ENCODE assay signal across 9 cellular contexts in genomic region chr1:44783697-44784093, GRCh38. TPM values are rescaled to one million over a fixed set of nuclear protein-coding genes. Genes with fewer than 3 reads are reported as not detected.
DNase-seq lines count a peak whose midpoint lies in the region; ATAC-seq and TF ChIP-seq lines count a peak whose summit lies in the region.
"Had no signal": no experiment of that assay in that cellular context is flagged by ENCODE, and none has a peak within 500 bp of the region (broad histone marks: within the 10 kb centered on the region; RNA-seq: fewer than 3 reads in every experiment).

No MANE protein-coding gene starts in this region.

- H3K36me3 ChIP-seq in HUES48 (ENCODE audit: control insufficient read depth, insufficient read depth, low read length) (peaks cover 18% of the 10 kb centered on the region), mucosa of descending colon (ENCODE audit: low read depth) (no peaks in the 10 kb centered on the region)

- peaks cover 9% of the 10 kb centered on the region for H3K27me3 ChIP-seq in HUES48 (ENCODE audit: control insufficient read depth, insufficient read depth, low read length)

- intact Hi-C loops in mucosa of descending colon (cut with DNase I, micrococcal nuclease): loop anchor here in 1 of 2 donors (10.0 kb wide), 1 partner anchor 51 kb away; no protein-coding TSS in a partner anchor

- no peak overlapping the region for H3K9ac ChIP-seq in HUES48 (ENCODE audit: low read depth, low read length)

- no peaks in the 10 kb centered on the region for H3K27me3 Mint-ChIP-seq in naive thymus-derived CD8-positive, alpha-beta T cell

- peaks cover 0 to 32% (median 11%) of the 10 kb centered on the region in 3 donors for H3K36me3 Mint-ChIP-seq in naive thymus-derived CD8-positive, alpha-beta T cell

- no peak for DNase-seq in AG10803 (ENCODE audit: low read depth)
- no peak for DNase-seq in choroid plexus epithelial cell (ENCODE audit: low read depth)
- DNase-seq in naive thymus-derived CD8-positive, alpha-beta T cell: no peak
- DNase-seq in mucosa of descending colon: no peak
- no peak for DNase-seq in NCI-H1417 (lab: John Stamatoyannopoulos, UW)

- ATAC-seq in naive thymus-derived CD8-positive, alpha-beta T cell: no peak
- no peak for ATAC-seq in HG03025 (IDR thresholded peaks at IDR 0.05; ENCODE audit: low FRiP score, unreplicated experiment)
- ATAC-seq in mucosa of descending colon: no peak
- ATAC-seq in GM19467 (IDR thresholded peaks at IDR 0.05; ENCODE audit: unreplicated experiment): no peak

- peak overlapping the region; percentile 64 to 80 (median 74) for H3K4me3 Mint-ChIP-seq in naive thymus-derived CD8-positive, alpha-beta T cell

- H3K9me3 ChIP-seq in HUES48 (ENCODE audit: control insufficient read depth, insufficient read depth, low read length): no peaks in the 10 kb centered on the region
- H3K9me3 ChIP-seq in mucosa of descending colon: no peaks in the 10 kb centered on the region

- POLR2A ChIA-PET in naive thymus-derived CD8-positive, alpha-beta T cell (lab: Charles Lee): interaction anchor here (0.6 to 11.9 kb wide), 9 partner anchors 8 to 228 kb away, joined by 3 to 100 read pairs (median 35); partner anchors contain the start of genes BTBD19, DYNLT4, HECTD3 and PLK3

- no peak overlapping the region for H3K27ac ChIP-seq in HUES48 (ENCODE audit: low read depth, low read length)
- H3K27ac ChIP-seq: epithelial cell of prostate had no signal

- H3K4me1 ChIP-seq in HUES48 (ENCODE audit: control insufficient read depth, insufficient read depth, low read length) (peaks cover 22% of the 10 kb centered on the region), mucosa of descending colon (ENCODE audit: low read depth) (peaks cover 16% of the 10 kb centered on the region)

- H3K27ac Mint-ChIP-seq in naive thymus-derived CD8-positive, alpha-beta T cell: peak overlapping the region in 8 of 10 donors; percentile 28 to 87 (median 76)

- H3K4me3 ChIP-seq in AG10803 (ENCODE audit: low read length) (peak overlapping the region; percentile 46), HUES48 (ENCODE audit: low read depth, low read length) (peak overlapping the region; percentile 50), choroid plexus epithelial cell (ENCODE audit: low read depth, low read length) (peak overlapping the region; percentile 51), mucosa of descending colon (no peak overlapping the region)

- TF ChIP-seq CTCF in AG10803 (conservative IDR thresholded peaks at IDR 0.05; ENCODE audit: low read length): no peak
- no peak for TF ChIP-seq CTCF in choroid plexus epithelial cell (conservative IDR thresholded peaks at IDR 0.05; ENCODE audit: low read depth, low read length)
- TF ChIP-seq CTCF in mucosa of descending colon (IDR thresholded peaks at IDR 0.05): no peak

- no peaks in the 10 kb centered on the region for H3K9me3 Mint-ChIP-seq in naive thymus-derived CD8-positive, alpha-beta T cell

- H3K4me1 Mint-ChIP-seq in naive thymus-derived CD8-positive, alpha-beta T cell: peaks cover 17 to 39% (median 31%) of the 10 kb centered on the region in 4 donors

RNA-seq across cellular contexts. Expression of gene BEST4, which starts 4.3 kb away (rescaled TPM):
- 1 to 10 TPM; 1.6 to 2.2 TPM for total RNA-seq in naive thymus-derived CD8-positive, alpha-beta T cell
- polyA plus RNA-seq in naive thymus-derived CD8-positive, alpha-beta T cell: under 1 TPM in 2 of 3 donors, not detected in 1; 0.29 to 0.32 TPM
- 100 to 1,000 TPM in 1 of 3 donors, 10 to 100 TPM in 2; 35.1 to 179 (median 94.0) TPM for total RNA-seq in mucosa of descending colon

RNA-seq across cellular contexts. Expression of gene RPS8, which starts 8.4 kb away (rescaled TPM):
- 1,000 to 10,000 TPM; 2,208 to 2,330 TPM for total RNA-seq in naive thymus-derived CD8-positive, alpha-beta T cell
- 1,000 to 10,000 TPM; 1,336 to 1,571 (median 1,431) TPM for polyA plus RNA-seq in naive thymus-derived CD8-positive, alpha-beta T cell
- 1,000 to 10,000 TPM; 1,308 to 1,364 (median 1,337) TPM for total RNA-seq in mucosa of descending colon

RNA-seq across cellular contexts. Expression of gene PLK3, which starts 16.5 kb away (rescaled TPM):
- total RNA-seq in naive thymus-derived CD8-positive, alpha-beta T cell: 100 to 1,000 TPM; 139 to 140 TPM
- polyA plus RNA-seq in naive thymus-derived CD8-positive, alpha-beta T cell: 10 to 100 TPM; 14.3 to 36.0 (median 25.5) TPM
- 10 to 100 TPM in 2 of 3 donors, 1 to 10 TPM in 1; 6.4 to 14.5 (median 12.0) TPM for total RNA-seq in mucosa of descending colon

RNA-seq across cellular contexts. Expression of gene DYNLT4, which starts 23.5 kb away (rescaled TPM):
- 1 to 10 TPM; 1.2 to 2.1 TPM for total RNA-seq in naive thymus-derived CD8-positive, alpha-beta T cell
- polyA plus RNA-seq in naive thymus-derived CD8-positive, alpha-beta T cell: under 1 TPM in 2 of 3 donors, not detected in 1; 0.24 to 0.86 TPM
- 1 to 10 TPM in 1 of 3 donors, under 1 TPM in 1, not detected in 1; 0.67 to 1.6 TPM for total RNA-seq in mucosa of descending colon

RNA-seq across cellular contexts. Expression of gene BTBD19, which starts 24.6 kb away (rescaled TPM):
- 1 to 10 TPM; 6.5 to 8.8 TPM for total RNA-seq in naive thymus-derived CD8-positive, alpha-beta T cell
- under 1 TPM; 0.16 to 0.47 (median 0.44) TPM for polyA plus RNA-seq in naive thymus-derived CD8-positive, alpha-beta T cell
- total RNA-seq in mucosa of descending colon: 1 to 10 TPM; 2.8 to 4.4 (median 3.2) TPM

Comparison
In these comparisons a context has a peak if more than half of its experiments do, and no peak if none do; other contexts are left out.
1. RNA of gene BEST4, which starts 4.3 kb away (total RNA-seq): 35.1 to 179 TPM in mucosa of descending colon; 1.6 to 2.2 TPM in naive thymus-derived CD8-positive, alpha-beta T cell; every median in the first group is over 10 times any median in the second.
2. RNA of gene PLK3, which starts 16.5 kb away (total RNA-seq): 139 to 140 TPM in naive thymus-derived CD8-positive, alpha-beta T cell; 6.4 to 14.5 TPM in mucosa of descending colon; every median in the first group is over 4 times any median in the second.